8 cellular contexts compared by ENCODE assay signal in the genomic region with DNA sequence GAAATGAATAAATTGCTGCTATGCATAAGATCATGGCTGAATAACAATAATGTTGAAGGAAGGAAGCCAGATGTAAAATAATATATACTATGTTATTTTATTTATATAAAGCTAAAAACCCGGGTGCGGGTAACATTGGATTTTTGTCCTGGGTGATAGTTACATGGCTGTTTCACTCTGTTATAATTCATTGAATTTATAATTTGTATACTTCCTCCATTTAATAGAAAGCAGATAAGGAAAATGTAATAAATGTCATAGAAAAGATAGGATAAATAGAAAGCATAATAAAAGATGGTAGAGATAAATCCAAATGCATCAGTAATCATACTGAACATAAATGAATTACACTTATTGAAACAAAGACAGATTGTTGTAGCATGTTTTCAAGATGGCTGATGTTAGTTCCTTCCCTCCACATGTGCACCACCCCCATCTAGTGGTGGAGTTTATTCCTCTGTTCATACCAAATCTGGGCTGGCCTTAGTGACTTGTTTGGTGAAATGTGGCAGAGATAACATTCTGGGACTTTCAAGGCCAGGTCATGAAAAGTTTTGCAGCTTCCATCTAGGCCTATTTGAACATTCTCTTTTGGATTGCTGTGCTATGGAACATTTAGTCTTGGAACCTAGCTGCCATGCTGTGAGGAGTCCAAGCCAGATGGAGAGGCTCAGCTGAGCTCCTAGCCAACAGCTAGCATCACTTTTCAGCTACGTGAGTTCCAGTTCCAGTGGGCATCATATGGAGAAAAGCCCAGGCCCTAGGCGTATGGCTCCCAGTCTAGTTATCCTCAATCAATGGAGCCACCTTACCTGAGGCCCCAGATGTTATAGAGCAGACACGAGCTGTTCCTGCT. TPM values are rescaled to one million over a fixed set of nuclear protein-coding genes. Genes with fewer than 3 reads are reported as not detected.
DNase-seq lines count a peak whose midpoint lies in the region; ATAC-seq lines count a peak whose summit lies in the region.

No MANE protein-coding gene starts in this region.

- intact Hi-C loops in head of caudate nucleus (cut with DNase I), result no loop called here

- in situ Hi-C loops in G401 (cut with HindIII; ENCODE audit: low sequenced_read_pairs), result no loop called here

- ATAC-seq in HG03432 (IDR thresholded peaks at IDR 0.05; ENCODE audit: unreplicated experiment) (peak; percentile 62), HG02759 (IDR thresholded peaks at IDR 0.05; ENCODE audit: unreplicated experiment) (no peak), GM21737 (IDR thresholded peaks at IDR 0.05; ENCODE audit: unreplicated experiment) (no peak)

- DNase-seq in G401 (ENCODE audit: low spot score) (peak; percentile 40), RPMI8226 (peak; percentile 80), head of caudate nucleus (peak in 26 of 42 donors; percentile 17 to 82 (median 47))
- peak; percentile 59 for DNase-seq in activated gamma-delta T cell treated with anti-CD3 and anti-CD28 coated beads, Interleukin-2, amount 50 U/mL, for 16 hours (ENCODE audit: low read depth)
- DNase-seq in stimulated activated CD4-positive, alpha-beta T cell treated with anti-CD3 and anti-CD28 coated beads, Interleukin-12 subunit alpha, Interleukin-12 subunit beta, amount 100 ng/mL, for 48 hours (ENCODE audit: low read depth in 2 of 3, low spot score in 1 of 3), result peak; percentile 34 to 84 (median 43)

RNA-seq across cellular contexts. Expression of a gene that starts 46.9 kb away (rescaled TPM):
- total RNA-seq in G401 (2014; rRNA removed; shearing (Covaris generic)), result 57.0 and 74.0 TPM in 2 replicates
